In the genomic region with DNA sequence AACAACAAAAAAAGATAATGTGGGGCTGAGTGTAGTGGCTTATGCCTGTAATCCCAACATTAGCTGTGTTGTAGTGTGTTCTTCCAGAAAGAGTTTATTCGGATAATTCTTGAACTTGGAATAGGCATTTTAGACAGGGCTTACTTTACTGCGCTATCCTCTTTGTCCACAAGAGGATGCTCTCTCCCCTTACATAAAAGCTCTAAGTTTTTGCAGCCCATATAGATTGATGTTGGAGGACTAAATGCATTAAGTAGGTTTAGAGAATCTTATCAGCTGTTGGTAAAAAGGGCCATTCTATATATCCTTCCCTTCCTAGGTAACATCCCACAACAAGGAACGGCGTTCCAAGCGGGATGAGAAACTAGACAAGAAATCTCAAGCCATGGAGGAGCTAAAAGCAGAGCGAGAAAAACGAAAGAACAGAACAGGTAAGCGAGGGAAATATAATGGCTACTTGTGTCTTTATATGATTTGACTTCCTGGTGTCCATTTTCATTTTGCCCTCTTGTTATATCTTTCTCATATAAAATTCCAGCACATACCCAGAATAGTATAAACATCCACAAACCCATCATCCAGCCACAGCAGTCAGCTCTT, we compare ENCODE assay signal across 8 cellular contexts. TPM values are rescaled to one million over a fixed set of nuclear protein-coding genes. Genes with fewer than 3 reads are reported as not detected.
DNase-seq lines count a peak whose midpoint lies in the region; ATAC-seq and TF ChIP-seq lines count a peak whose summit lies in the region.

No MANE protein-coding gene starts in this region.

- peak; percentile 100 for TF ChIP-seq CTCF in C4-2B (conservative IDR thresholded peaks at IDR 0.05)
- peak; percentile 98 for TF ChIP-seq CTCF in GM12864 (IDR thresholded peaks at IDR 0.05; ENCODE audit: low read depth, low read length, missing control alignments)
- TF ChIP-seq CTCF in brain microvascular endothelial cell (IDR thresholded peaks at IDR 0.05; ENCODE audit: low read depth, low read length, missing control alignments), result peak; percentile 89
- peak; percentile 64 for TF ChIP-seq CTCF in lung (IDR thresholded peaks at IDR 0.05; ENCODE audit: control extremely low read depth, extremely low read depth)

- in situ Hi-C loops in brain microvascular endothelial cell (cut with HindIII; ENCODE audit: low pct_ligation_motif_present, low sequenced_read_pairs), result no loop called here

- H3K4me1 ChIP-seq in lung (ENCODE audit: control insufficient read depth in 2 of 2, insufficient read depth in 2 of 2, low read length in 2 of 2), result peaks cover 0 to 1% of the 10 kb centered on the region in 2 donors

- H3K4me3 ChIP-seq in GM12864 (ENCODE audit: low read depth, low read length), result no peak overlapping the region
- H3K4me3 ChIP-seq in brain microvascular endothelial cell (ENCODE audit: low read depth, low read length), result no peak overlapping the region
- no peak overlapping the region for H3K4me3 ChIP-seq in lung

- WGBS in lung, 2 donors, result 85 to 91% methylated on average over 8 of the region's 8 CpGs

- no peak for DNase-seq in GM12864 (ENCODE audit: low read depth)
- peak; percentile 11 for DNase-seq in NCI-H748 (lab: John Stamatoyannopoulos, UW; ENCODE audit: unreplicated experiment)
- peak; percentile 36 for DNase-seq in brain microvascular endothelial cell
- no peak for DNase-seq in lung (ENCODE audit: low spot score)
- no peak for DNase-seq in NCI-H2029 treated with DMSO at 0.1 percent for 48 hours (lab: John Stamatoyannopoulos, UW)

- no peaks in the 10 kb centered on the region for H3K9me3 ChIP-seq in lung (ENCODE audit: control insufficient read depth in 2 of 2, insufficient read depth in 1 of 2, low read length in 1 of 2)

- ATAC-seq in lung (ENCODE audit: insufficient read depth, low FRiP score) (no peak), GM18909 (IDR thresholded peaks at IDR 0.05; ENCODE audit: poor library complexity, unreplicated experiment) (no peak), GM21528 (IDR thresholded peaks at IDR 0.05; ENCODE audit: low FRiP score, unreplicated experiment) (no peak)

- H3K27me3 ChIP-seq in brain microvascular endothelial cell (replicated peaks), result no peaks in the 10 kb centered on the region
- no peaks in the 10 kb centered on the region for H3K27me3 ChIP-seq in lung (ENCODE audit: control insufficient read depth, insufficient read depth)

- peaks cover 18% of the 10 kb centered on the region for H3K36me3 ChIP-seq in brain microvascular endothelial cell (replicated peaks)
- H3K36me3 ChIP-seq in lung (ENCODE audit: control insufficient read depth in 2 of 2, insufficient read depth in 2 of 2, low read length in 2 of 2), result peaks cover 15 to 24% of the 10 kb centered on the region in 2 donors

- H3K27ac ChIP-seq in C4-2B (no peak overlapping the region), brain microvascular endothelial cell (no peak overlapping the region), lung (ENCODE audit: low read depth in 1 of 2, low read length in 1 of 2) (no peak overlapping the region)

RNA-seq across cellular contexts. Expression of a gene that starts 27.8 kb away (rescaled TPM):
- 1 to 10 TPM; 1.9 TPM for total RNA-seq in lung
- under 1 TPM; 0.35 to 0.57 TPM for polyA plus RNA-seq in lung

RNA-seq across cellular contexts. Expression of a gene that starts 47.7 kb away (rescaled TPM):
- 10 to 100 TPM in 1 of 2 donors, 1 to 10 TPM in 1; 1.3 to 10.6 TPM for total RNA-seq in lung
- polyA plus RNA-seq in lung, result 1 to 10 TPM; 4.8 to 7.2 TPM

RNA-seq across cellular contexts. Expression of a gene that starts 49.0 kb away (rescaled TPM):
- 10 to 100 TPM; 22.5 to 38.6 TPM for total RNA-seq in lung
- 10 to 100 TPM; 14.4 to 16.3 TPM for polyA plus RNA-seq in lung

Comparison
In these comparisons a context has a peak if more than half of its experiments do, and no peak if none do; other contexts are left out.
1. DNase-seq: peak in NCI-H748 (single experiment) and brain microvascular endothelial cell (single experiment); none in GM12864 (single experiment), lung (single experiment) and NCI-H2029 treated with DMSO at 0.1 percent for 48 hours (single experiment).
2. Peak in every context shown above with its lines, with median percentiles within 50 percentile points of each other: CTCF ChIP-seq.